Comparison of ENCODE assay signal across 14 cellular contexts in genomic region chr10:113300628-113301027, GRCh38.
DNase-seq lines count a peak whose midpoint lies in the region; ATAC-seq and TF ChIP-seq lines count a peak whose summit lies in the region.
"Had no signal": no experiment of that assay in that cellular context is flagged by ENCODE, and none has a peak within 500 bp of the region (broad histone marks: within the 10 kb centered on the region; RNA-seq: fewer than 3 reads in every experiment).

No MANE protein-coding gene starts in this region.

- H2BK15ac ChIP-seq in neuronal stem cell (ENCODE audit: low read length), result no peak overlapping the region

- no peaks in the 10 kb centered on the region for H3K36me3 ChIP-seq in neuronal stem cell (replicated peaks in 1 of 2; ENCODE audit: control insufficient read depth in 2 of 2, insufficient read depth in 2 of 2, low read length in 2 of 2)
- no peaks in the 10 kb centered on the region for H3K36me3 ChIP-seq in ascending aorta
- H3K36me3 ChIP-seq: pancreas, spleen, transverse colon had no signal

- H4K8ac ChIP-seq in neuronal stem cell (ENCODE audit: low read depth, low read length), result no peak overlapping the region

- intact Hi-C loops in ascending aorta (cut with DNase I), result no loop called here

- H3K27ac ChIP-seq in neuronal stem cell (replicated peaks; ENCODE audit: low read length) (no peak overlapping the region), ascending aorta (no peak overlapping the region)
- H3K27ac ChIP-seq: pancreas, spleen, transverse colon had no signal

- no peak overlapping the region for H2BK120ac ChIP-seq in neuronal stem cell (ENCODE audit: low read depth, low read length)

- peaks cover 8 to 22% of the 10 kb centered on the region in 2 donors for H3K4me1 ChIP-seq in neuronal stem cell (ENCODE audit: control insufficient read depth in 2 of 2, insufficient read depth in 1 of 2, low read depth in 1 of 2, low read length in 2 of 2)
- no peaks in the 10 kb centered on the region for H3K4me1 ChIP-seq in ascending aorta
- H3K4me1 ChIP-seq: pancreas, spleen, transverse colon had no signal

- TF ChIP-seq CTCF in GM12864 (IDR thresholded peaks at IDR 0.05; ENCODE audit: low read depth, low read length, missing control alignments), result no peak
- no peak for TF ChIP-seq CTCF in ascending aorta (IDR thresholded peaks at IDR 0.05)

- no peak overlapping the region for H3K18ac ChIP-seq in neuronal stem cell (ENCODE audit: low read length)

- H2BK12ac ChIP-seq in neuronal stem cell (ENCODE audit: low read length), result no peak overlapping the region

- no peak overlapping the region for H2AK5ac ChIP-seq in neuronal stem cell (ENCODE audit: low read depth, low read length)

- no peaks in the 10 kb centered on the region for H3K79me1 ChIP-seq in neuronal stem cell (ENCODE audit: low read depth, low read length)

- H3K4me3 ChIP-seq in GM12864 (ENCODE audit: low read depth, low read length) (no peak overlapping the region), neuronal stem cell (ENCODE audit: low read length in 2 of 2) (no peak overlapping the region), ascending aorta (no peak overlapping the region)
- H3K4me3 ChIP-seq: pancreas, spleen, transverse colon had no signal

- no peak overlapping the region for H4K91ac ChIP-seq in neuronal stem cell (ENCODE audit: low read depth, low read length, poor library complexity)

- H3K14ac ChIP-seq in neuronal stem cell (ENCODE audit: low read length), result no peak overlapping the region

- no peak overlapping the region for H3K9ac ChIP-seq in neuronal stem cell (ENCODE audit: low read depth, low read length, poor library complexity)

- WGBS in neuronal stem cell (ENCODE audit: extremely low coverage in 2 of 2, insufficient read length in 2 of 2, insufficient replicate concordance in 1 of 2), 2 donors, result no CpG with 5 or more reads among the region's 3 CpGs

- no peak overlapping the region for H3K4ac ChIP-seq in neuronal stem cell (ENCODE audit: low read length)

- no peak overlapping the region for H3K4me2 ChIP-seq in neuronal stem cell (ENCODE audit: insufficient read depth, low read length, poor library complexity, severe bottlenecking)

- H3K9me3 ChIP-seq in neuronal stem cell (replicated peaks in 1 of 2; ENCODE audit: control insufficient read depth in 2 of 2, insufficient read depth in 1 of 2, low read depth in 1 of 2, low read length in 2 of 2), result no peaks in the 10 kb centered on the region
- no peaks in the 10 kb centered on the region for H3K9me3 ChIP-seq in ascending aorta
- H3K9me3 ChIP-seq: pancreas, spleen, transverse colon had no signal

- H2BK5ac ChIP-seq in neuronal stem cell (ENCODE audit: low read length), result no peak overlapping the region

- H3K23ac ChIP-seq in neuronal stem cell (ENCODE audit: low read depth, low read length, poor library complexity), result no peak overlapping the region

- no peak overlapping the region for H2AFZ ChIP-seq in neuronal stem cell (ENCODE audit: low read length)

- peak; percentile 77 for ATAC-seq in GM21390 (IDR thresholded peaks at IDR 0.05; ENCODE audit: unreplicated experiment)
- peak; percentile 81 for ATAC-seq in HG03103 (IDR thresholded peaks at IDR 0.05; ENCODE audit: low read depth, unreplicated experiment)
- ATAC-seq: activated T-helper 17 cell treated with anti-CD3 and anti-CD28 coated beads, Interleukin-2, amount 50 U/mL, for 72 hours; pancreas had no signal

- TF ChIP-seq POLR2A in erythroblast (IDR thresholded peaks at IDR 0.05; ENCODE audit: low read length), result no peak

- peak; percentile 4 for DNase-seq in GM12864 (ENCODE audit: low read depth)
- peak; percentile 6 for DNase-seq in SIG-M5 (lab: John Stamatoyannopoulos, UW)
- DNase-seq in erythroblast (lab: John Stamatoyannopoulos, UW), result no peak
- no peak for DNase-seq in neuronal stem cell (ENCODE audit: low spot score)
- DNase-seq in NCI-H1417 (lab: John Stamatoyannopoulos, UW), result no peak
- DNase-seq in ascending aorta (ENCODE audit: low spot score in 2 of 2), result no peak
- DNase-seq: activated CD4-positive, alpha-beta T cell treated with anti-CD3 and anti-CD28 coated beads for 48 hours; Calu3; pancreas; spleen; transverse colon had no signal

- H3K27me3 ChIP-seq in neuronal stem cell (ENCODE audit: control insufficient read depth in 3 of 3, insufficient read depth in 3 of 3, low read depth in 1 of 3, low read length in 3 of 3) (no peaks in the 10 kb centered on the region), ascending aorta (no peaks in the 10 kb centered on the region)
- H3K27me3 ChIP-seq: pancreas, spleen, transverse colon had no signal

Comparison
In these comparisons a context has a peak if more than half of its experiments do, and no peak if none do; other contexts are left out.
1. DNase-seq: peak in GM12864 (single experiment) and SIG-M5 (single experiment); none in erythroblast (0 of 2), neuronal stem cell (single experiment), NCI-H1417 (0 of 3) and ascending aorta (0 of 2).